Comparison of ENCODE assay signal across 8 cellular contexts in the genomic region with DNA sequence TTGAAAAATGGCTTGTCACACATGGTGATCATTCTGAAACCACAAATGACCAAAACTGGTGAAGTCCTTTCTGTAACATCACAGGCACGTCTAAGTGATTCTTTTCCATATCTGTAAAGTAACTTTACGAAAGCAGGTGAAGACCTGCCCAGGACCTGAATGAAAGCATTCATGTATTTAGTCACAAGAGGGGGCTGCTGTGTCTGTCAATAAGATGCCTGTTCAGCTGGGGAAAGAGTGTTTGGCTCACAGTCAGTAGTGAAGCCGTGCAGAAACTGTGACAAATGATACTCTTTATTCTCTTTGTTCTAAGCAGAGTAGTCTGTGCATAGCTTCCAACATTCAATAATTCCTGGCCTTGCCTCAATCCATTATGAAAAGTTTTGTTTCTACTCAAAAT.
DNase-seq lines count a peak whose midpoint lies in the region; ATAC-seq lines count a peak whose summit lies in the region.

No MANE protein-coding gene starts in this region.

- DNase-seq in NCI-H82 (lab: John Stamatoyannopoulos, UW) (peak; percentile 38), NCI-H82 treated with DMSO at 0.1 percent for 48 hours (lab: John Stamatoyannopoulos, UW; ENCODE audit: unreplicated experiment) (no peak), T-cell (peak in 22 of 34 experiments; percentile 7 to 50 (median 21)), germinal center (ENCODE audit: low spot score) (peak; percentile 30), NCI-H226 (no peak)

- POLR2A ChIA-PET in T-cell (lab: Charles Lee): interaction anchor here in 1 of 2 donors (1.0 kb wide), 1 partner anchor 429 kb away, joined by 4 read pairs; no protein-coding TSS in a partner anchor

- CTCF ChIA-PET in T-cell (lab: Charles Lee): interaction anchor here in 1 of 2 donors (0.7 to 2.2 kb wide), 12 partner anchors 9 to 523 kb away, joined by 3 to 10 read pairs (median 4); no protein-coding TSS in a partner anchor

- peaks cover 2% of the 10 kb centered on the region for H3K36me3 Mint-ChIP-seq in T-cell

- peak overlapping the region; percentile 89 to 92 for H3K27ac Mint-ChIP-seq in T-cell

- ATAC-seq in HG02938 (IDR thresholded peaks at IDR 0.05; ENCODE audit: unreplicated experiment) (peak; percentile 61), T-cell (replicated peaks in 1 of 4) (peak; percentile 88 to 95 (median 90)), GM18858 (IDR thresholded peaks at IDR 0.05; ENCODE audit: unreplicated experiment) (no peak), GM18867 (IDR thresholded peaks at IDR 0.05; ENCODE audit: unreplicated experiment) (no peak)

- H3K27me3 Mint-ChIP-seq in T-cell: peaks cover 0 to under 1% of the 10 kb centered on the region in 2 donors

- peak overlapping the region; percentile 36 to 60 (median 55) for H3K4me3 Mint-ChIP-seq in T-cell

- peaks cover 31 to 47% (median 35%) of the 10 kb centered on the region in 3 donors for H3K4me1 Mint-ChIP-seq in T-cell

- no peaks in the 10 kb centered on the region for H3K9me3 Mint-ChIP-seq in T-cell

Comparison
In these comparisons a context has a peak if more than half of its experiments do, and no peak if none do; other contexts are left out.
1. DNase-seq: peak in NCI-H82 (single experiment), T-cell (22 of 34) and germinal center (single experiment); none in NCI-H82 treated with DMSO at 0.1 percent for 48 hours (single experiment) and NCI-H226 (single experiment).
2. ATAC-seq: peak in HG02938 (single experiment) and T-cell (4 of 4); none in GM18858 (single experiment) and GM18867 (single experiment).